ENCODE assay signal across 1 cellular context in genomic region chr12:14768823-14769405, GRCh38.
TF ChIP-seq lines count a peak whose summit lies in the region.

No MANE protein-coding gene starts in this region.

TF ChIP-seq in SK-N-SH, 30 proteins besides CTCF, POLR2A, EP300 and RAD21 (continued from another document):
- no peak for TF ChIP-seq REST (IDR thresholded peaks at IDR 0.05; ENCODE audit: low read depth, low read length)
- TF ChIP-seq, protein P1, sequence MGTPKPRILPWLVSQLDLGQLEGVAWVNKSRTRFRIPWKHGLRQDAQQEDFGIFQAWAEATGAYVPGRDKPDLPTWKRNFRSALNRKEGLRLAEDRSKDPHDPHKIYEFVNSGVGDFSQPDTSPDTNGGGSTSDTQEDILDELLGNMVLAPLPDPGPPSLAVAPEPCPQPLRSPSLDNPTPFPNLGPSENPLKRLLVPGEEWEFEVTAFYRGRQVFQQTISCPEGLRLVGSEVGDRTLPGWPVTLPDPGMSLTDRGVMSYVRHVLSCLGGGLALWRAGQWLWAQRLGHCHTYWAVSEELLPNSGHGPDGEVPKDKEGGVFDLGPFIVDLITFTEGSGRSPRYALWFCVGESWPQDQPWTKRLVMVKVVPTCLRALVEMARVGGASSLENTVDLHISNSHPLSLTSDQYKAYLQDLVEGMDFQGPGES (IDR thresholded peaks at IDR 0.05; ENCODE audit: low read depth, low read length): no peak
- no peak for TF ChIP-seq GATA2 (CRISPR knock-in tag; IDR thresholded peaks at IDR 0.05)
- no peak for TF ChIP-seq FOXM1 (IDR thresholded peaks at IDR 0.05; ENCODE audit: low read depth)
- no peak for TF ChIP-seq RFX5 (IDR thresholded peaks at IDR 0.05; ENCODE audit: low read length)
- no peak for TF ChIP-seq RXRA (IDR thresholded peaks at IDR 0.05; ENCODE audit: borderline replicate concordance, low read depth)
- no peak for TF ChIP-seq FOSL2 (IDR thresholded peaks at IDR 0.05; ENCODE audit: borderline replicate concordance, low read depth)
- TF ChIP-seq SMC3 (IDR thresholded peaks at IDR 0.05; ENCODE audit: low read depth, low read length): no peak
- no peak for TF ChIP-seq EZH2phosphoT487 (IDR thresholded peaks at IDR 0.05; ENCODE audit: borderline replicate concordance, low read depth)
- TF ChIP-seq NFIC (IDR thresholded peaks at IDR 0.05; ENCODE audit: borderline replicate concordance): no peak
TF ChIP-seq in SK-N-SH: peak in this region for 0.
